In genomic region chrX:39149761-39150160, GRCh38 we compare ENCODE assay signal across 8 cellular contexts.
DNase-seq lines count a peak whose midpoint lies in the region; ATAC-seq lines count a peak whose summit lies in the region.

No MANE protein-coding gene starts in this region.

- no peaks in the 10 kb centered on the region for H3K36me3 ChIP-seq in trophoblast cell (ENCODE audit: control insufficient read depth in 1 of 2, insufficient read depth in 2 of 2, low read length in 2 of 2)

- H4K12ac ChIP-seq in trophoblast cell (ENCODE audit: low read depth, low read length): no peak overlapping the region

- no peak overlapping the region for H3K27ac ChIP-seq in trophoblast cell (ENCODE audit: low read depth, low read length)

- no peak overlapping the region for H3K4me3 Mint-ChIP-seq in activated T-cell treated with anti-CD3 and anti-CD28 coated beads, Interleukin-2, amount 50 U/mL, for 72 hours

- H3K4me1 Mint-ChIP-seq in activated T-cell treated with anti-CD3 and anti-CD28 coated beads, Interleukin-2, amount 50 U/mL, for 72 hours (ENCODE audit: low read depth): no peaks in the 10 kb centered on the region

- no peak overlapping the region for H3K9ac ChIP-seq in trophoblast cell (ENCODE audit: low read length)

- H2BK5ac ChIP-seq in trophoblast cell (ENCODE audit: low read depth, low read length, poor library complexity): no peak overlapping the region

- no peaks in the 10 kb centered on the region for H3K4me1 ChIP-seq in trophoblast cell (ENCODE audit: control insufficient read depth in 1 of 2, insufficient read depth in 2 of 2, low read length in 2 of 2)

- WGBS in trophoblast cell (ENCODE audit: extremely low coverage, insufficient coverage, insufficient read length): no CpG with 5 or more reads among the region's 8 CpGs

- ATAC-seq in activated T-cell treated with anti-CD3 and anti-CD28 coated beads, Interleukin-2, amount 50 U/mL, for 72 hours (replicated peaks in 1 of 2): peak in 1 of 2 donors; percentile 45
- ATAC-seq in GM18502 (IDR thresholded peaks at IDR 0.05; ENCODE audit: poor library complexity, unreplicated experiment) (no peak), GM18861 (IDR thresholded peaks at IDR 0.05; ENCODE audit: unreplicated experiment) (no peak)

- H3K79me1 ChIP-seq in trophoblast cell (ENCODE audit: low read length): no peaks in the 10 kb centered on the region

- H3K23ac ChIP-seq in trophoblast cell (ENCODE audit: low read length): no peak overlapping the region

- no peak overlapping the region for H3K14ac ChIP-seq in trophoblast cell (ENCODE audit: low read length)

- no peak overlapping the region for H4K8ac ChIP-seq in trophoblast cell (ENCODE audit: low read depth, low read length)

- no peak overlapping the region for H2AFZ ChIP-seq in trophoblast cell (ENCODE audit: insufficient read depth, low read length, poor library complexity)

- peaks cover 18% of the 10 kb centered on the region for H3K27me3 Mint-ChIP-seq in activated T-cell treated with anti-CD3 and anti-CD28 coated beads, Interleukin-2, amount 50 U/mL, for 72 hours (ENCODE audit: low read depth)

- no peak overlapping the region for H3K27ac Mint-ChIP-seq in activated T-cell treated with anti-CD3 and anti-CD28 coated beads, Interleukin-2, amount 50 U/mL, for 72 hours

- H3K18ac ChIP-seq in trophoblast cell (ENCODE audit: low read length): no peak overlapping the region

- H2BK12ac ChIP-seq in trophoblast cell (ENCODE audit: low read length): no peak overlapping the region

- no peak overlapping the region for H3K4me3 ChIP-seq in trophoblast cell (ENCODE audit: low read depth, low read length)

- H3K4ac ChIP-seq in trophoblast cell (ENCODE audit: low read depth, low read length): no peak overlapping the region

- no peaks in the 10 kb centered on the region for H3K36me3 Mint-ChIP-seq in activated T-cell treated with anti-CD3 and anti-CD28 coated beads, Interleukin-2, amount 50 U/mL, for 72 hours (ENCODE audit: insufficient read depth in 2 of 2)

- no peak overlapping the region for H2AK5ac ChIP-seq in trophoblast cell (ENCODE audit: low read length)

- no peaks in the 10 kb centered on the region for H3K9me3 ChIP-seq in trophoblast cell (ENCODE audit: insufficient read depth, low read depth, low read length)

- H3K79me2 ChIP-seq in trophoblast cell (ENCODE audit: control insufficient read depth, insufficient read depth, low read length, poor library complexity): no peaks in the 10 kb centered on the region

- no peak overlapping the region for H2BK120ac ChIP-seq in trophoblast cell (ENCODE audit: insufficient read depth, low read length, poor library complexity)

- H3K4me2 ChIP-seq in trophoblast cell (ENCODE audit: low read length): no peak overlapping the region

- DNase-seq in AG08396 (ENCODE audit: low spot score) (peak; percentile 55), H4 (ENCODE audit: low spot score) (peak; percentile 37), NOMO-1 treated with DMSO at 0.1 percent for 48 hours (lab: John Stamatoyannopoulos, UW; ENCODE audit: unreplicated experiment) (peak; percentile 87), germinal center (ENCODE audit: low spot score) (peak; percentile 14), trophoblast cell (peak; percentile 33 to 65)
- DNase-seq in activated T-cell treated with anti-CD3 and anti-CD28 coated beads, Interleukin-2, amount 50 U/mL, for 72 hours: peak; percentile 56 to 63

- H3K27me3 ChIP-seq in trophoblast cell (ENCODE audit: insufficient read depth, low read length): no peaks in the 10 kb centered on the region

- H4K91ac ChIP-seq in trophoblast cell (ENCODE audit: low read depth, low read length): no peak overlapping the region

- no peaks in the 10 kb centered on the region for H3K9me3 Mint-ChIP-seq in activated T-cell treated with anti-CD3 and anti-CD28 coated beads, Interleukin-2, amount 50 U/mL, for 72 hours

Comparison
In these comparisons a context has a peak if more than half of its experiments do, and no peak if none do; other contexts are left out.
1. DNase-seq: peak in every context shown above with its lines; median percentile 87 in NOMO-1 treated with DMSO at 0.1 percent for 48 hours; 60 in activated T-cell treated with anti-CD3 and anti-CD28 coated beads, Interleukin-2, amount 50 U/mL, for 72 hours; 55 in AG08396; 49 in trophoblast cell; 37 in H4; 14 in germinal center.